ENCODE assay signal across 14 cellular contexts in genomic region chr2:189641565-189641964, GRCh38.
A peak's percentile ranks its signal among the peaks of the same experiment; 100 is the strongest.
DNase-seq lines count a peak whose midpoint lies in the region; ATAC-seq and TF ChIP-seq lines count a peak whose summit lies in the region.
"Had no signal": no experiment of that assay in that cellular context is flagged by ENCODE, and none has a peak within 500 bp of the region (broad histone marks: within the 10 kb centered on the region; RNA-seq: fewer than 3 reads in every experiment).

No MANE protein-coding gene starts in this region.

- no peak overlapping the region for H3K4me3 ChIP-seq in epithelial cell of esophagus (ENCODE audit: low read length)
- H3K4me3 ChIP-seq: right atrium auricular region, SJSA1, suprapubic skin had no signal

- no peak for TF ChIP-seq CTCF in epithelial cell of esophagus (IDR thresholded peaks at IDR 0.05; ENCODE audit: insufficient read depth, low read depth, low read length, missing control alignments)
- TF ChIP-seq CTCF in GM20000 (IDR thresholded peaks at IDR 0.05; ENCODE audit: extremely low read depth, missing control alignments), result no peak

- no peaks in the 10 kb centered on the region for H3K27me3 Mint-ChIP-seq in activated T-cell treated with anti-CD3 and anti-CD28 coated beads, Interleukin-2, amount 50 U/mL, for 24 hours
- no peaks in the 10 kb centered on the region for H3K27me3 Mint-ChIP-seq in stimulated activated naive CD8-positive, alpha-beta T cell treated with anti-CD3 and anti-CD28 coated beads, Interleukin-15, amount 100 ng/mL, for 72 hours
- H3K27me3 Mint-ChIP-seq: memory B cell had no signal

- no peak overlapping the region for H3K4me3 Mint-ChIP-seq in activated T-cell treated with anti-CD3 and anti-CD28 coated beads, Interleukin-2, amount 50 U/mL, for 24 hours
- H3K4me3 Mint-ChIP-seq in stimulated activated naive CD8-positive, alpha-beta T cell treated with anti-CD3 and anti-CD28 coated beads, Interleukin-15, amount 100 ng/mL, for 72 hours, result no peak overlapping the region
- H3K4me3 Mint-ChIP-seq: memory B cell had no signal

- peak; percentile 95 for ATAC-seq in stimulated activated naive CD8-positive, alpha-beta T cell treated with anti-CD3 and anti-CD28 coated beads, Interleukin-15, amount 100 ng/mL, for 72 hours
- ATAC-seq in GM18520 (IDR thresholded peaks at IDR 0.05; ENCODE audit: unreplicated experiment) (no peak), HG02763 (IDR thresholded peaks at IDR 0.05; ENCODE audit: unreplicated experiment) (no peak)

- H3K4me1 Mint-ChIP-seq in activated T-cell treated with anti-CD3 and anti-CD28 coated beads, Interleukin-2, amount 50 U/mL, for 24 hours (ENCODE audit: low read depth), result peaks cover 25% of the 10 kb centered on the region
- H3K4me1 Mint-ChIP-seq in stimulated activated naive CD8-positive, alpha-beta T cell treated with anti-CD3 and anti-CD28 coated beads, Interleukin-15, amount 100 ng/mL, for 72 hours, result peaks cover 24% of the 10 kb centered on the region
- H3K4me1 Mint-ChIP-seq: memory B cell had no signal

- no peaks in the 10 kb centered on the region for H3K36me3 Mint-ChIP-seq in activated T-cell treated with anti-CD3 and anti-CD28 coated beads, Interleukin-2, amount 50 U/mL, for 24 hours (ENCODE audit: low read depth)
- H3K36me3 Mint-ChIP-seq: memory B cell had no signal

- H3K27ac Mint-ChIP-seq in activated T-cell treated with anti-CD3 and anti-CD28 coated beads, Interleukin-2, amount 50 U/mL, for 24 hours, result peak overlapping the region; percentile 80
- H3K27ac Mint-ChIP-seq in stimulated activated naive CD8-positive, alpha-beta T cell treated with anti-CD3 and anti-CD28 coated beads, Interleukin-15, amount 100 ng/mL, for 72 hours, result no peak overlapping the region
- H3K27ac Mint-ChIP-seq: memory B cell had no signal

- peak in 2 of 3 donors; percentile 37 to 41 for DNase-seq in stimulated activated CD4-positive, alpha-beta T cell treated with anti-CD3 and anti-CD28 coated beads, Interleukin-12 subunit alpha, Interleukin-12 subunit beta, amount 100 ng/mL, for 48 hours (ENCODE audit: low read depth in 2 of 3, low spot score in 1 of 3)
- DNase-seq in stimulated activated CD4-positive, alpha-beta T cell treated with anti-CD3 and anti-CD28 coated beads, Interleukin-12 subunit alpha, Interleukin-12 subunit beta, amount 100 ng/mL, for 4 hours, result no peak
- DNase-seq in activated T-cell treated with anti-CD3 and anti-CD28 coated beads, Interleukin-2, amount 50 U/mL, for 24 hours, result no peak
- DNase-seq in epithelial cell of esophagus (ENCODE audit: low read depth) (peak; percentile 34), GM20000 (ENCODE audit: low spot score) (no peak)
- DNase-seq in stimulated activated naive CD8-positive, alpha-beta T cell treated with anti-CD3 and anti-CD28 coated beads, Interleukin-15, amount 100 ng/mL, for 72 hours, result peak in 1 of 2 donors; percentile 41
- DNase-seq: AML-193, NCI-H1092 had no signal

- peaks cover 4% of the 10 kb centered on the region for H3K9me3 Mint-ChIP-seq in activated T-cell treated with anti-CD3 and anti-CD28 coated beads, Interleukin-2, amount 50 U/mL, for 24 hours
- peaks cover 0 to 10% of the 10 kb centered on the region in 2 donors for H3K9me3 Mint-ChIP-seq in stimulated activated naive CD8-positive, alpha-beta T cell treated with anti-CD3 and anti-CD28 coated beads, Interleukin-15, amount 100 ng/mL, for 72 hours
- H3K9me3 Mint-ChIP-seq: memory B cell had no signal

Comparison
In these comparisons a context has a peak if more than half of its experiments do, and no peak if none do; other contexts are left out.
1. DNase-seq: peak in stimulated activated CD4-positive, alpha-beta T cell treated with anti-CD3 and anti-CD28 coated beads, Interleukin-12 subunit alpha, Interleukin-12 subunit beta, amount 100 ng/mL, for 48 hours (2 of 3) and epithelial cell of esophagus (single experiment); none in stimulated activated CD4-positive, alpha-beta T cell treated with anti-CD3 and anti-CD28 coated beads, Interleukin-12 subunit alpha, Interleukin-12 subunit beta, amount 100 ng/mL, for 4 hours (single experiment), activated T-cell treated with anti-CD3 and anti-CD28 coated beads, Interleukin-2, amount 50 U/mL, for 24 hours (single experiment) and GM20000 (single experiment).